Comparison of ENCODE assay signal across 7 cellular contexts in genomic region chr19:5369962-5370367, GRCh38.
A peak's percentile ranks its signal among the peaks of the same experiment; 100 is the strongest.
DNase-seq lines count a peak whose midpoint lies in the region; TF ChIP-seq lines count a peak whose summit lies in the region.

No MANE protein-coding gene starts in this region.

- H3K9ac ChIP-seq in MM.1S (ENCODE audit: low read length), result no peak overlapping the region

- no peak overlapping the region for H3K27ac ChIP-seq in MM.1S (ENCODE audit: low read length)

- TF ChIP-seq CTCF in GM10266 (IDR thresholded peaks at IDR 0.05; ENCODE audit: control insufficient read depth, insufficient read depth, low read depth, missing control alignments) (peak; percentile 61), MM.1S (IDR thresholded peaks at IDR 0.05; ENCODE audit: low read length) (peak; percentile 73)

- H3F3A ChIP-seq in MM.1S (ENCODE audit: insufficient read depth, low read length), result no peaks in the 10 kb centered on the region

- H3K27me3 ChIP-seq in MM.1S (replicated peaks; ENCODE audit: insufficient read depth, low read length), result peaks cover 37% of the 10 kb centered on the region

- H3K4me3 ChIP-seq in MM.1S (ENCODE audit: low read length), result no peak overlapping the region

- intact Hi-C loops in head of caudate nucleus (cut with DNase I), result no loop called here

- H3K9me3 ChIP-seq in MM.1S (replicated peaks; ENCODE audit: insufficient read depth, low read length), result no peaks in the 10 kb centered on the region

- H3K4me2 ChIP-seq in MM.1S (ENCODE audit: low read depth, low read length), result no peak overlapping the region

- H3K9me2 ChIP-seq in MM.1S (replicated peaks; ENCODE audit: insufficient read depth, low read length), result no peaks in the 10 kb centered on the region

- H3K36me3 ChIP-seq in MM.1S (replicated peaks; ENCODE audit: insufficient read depth, low read length), result no peaks in the 10 kb centered on the region

- no peaks in the 10 kb centered on the region for H4K20me1 ChIP-seq in MM.1S (ENCODE audit: insufficient read depth, low read length)

- no peaks in the 10 kb centered on the region for H3K79me2 ChIP-seq in MM.1S (ENCODE audit: low read length)

- H3K4me1 ChIP-seq in MM.1S (ENCODE audit: low read length), result no peaks in the 10 kb centered on the region

- H2AFZ ChIP-seq in MM.1S (ENCODE audit: low read length), result no peak overlapping the region

- DNase-seq in GM10266 (ENCODE audit: extremely low spot score), result peak; percentile 64
- DNase-seq in MM.1S, result peak; percentile 34
- DNase-seq in activated T-cell treated with anti-CD3 and anti-CD28 coated beads for 24 hours (ENCODE audit: low read depth), result peak; percentile 45
- peak in 39 of 42 donors; percentile 14 to 78 (median 40) for DNase-seq in head of caudate nucleus
- peak; percentile 46 to 61 (median 49) for DNase-seq in stimulated activated CD4-positive, alpha-beta T cell treated with anti-CD3 and anti-CD28 coated beads, Interleukin-12 subunit alpha, Interleukin-12 subunit beta, amount 100 ng/mL, for 48 hours (ENCODE audit: low read depth in 2 of 3, low spot score in 1 of 3)
- no peak for DNase-seq in NCI-H128 (lab: John Stamatoyannopoulos, UW; ENCODE audit: unreplicated experiment)
- no peak for DNase-seq in cerebellar nuclear complex (lab: John Stamatoyannopoulos, UW)

Comparison
In these comparisons a context has a peak if more than half of its experiments do, and no peak if none do; other contexts are left out.
1. DNase-seq: peak in GM10266 (single experiment), MM.1S (single experiment), activated T-cell treated with anti-CD3 and anti-CD28 coated beads for 24 hours (single experiment), head of caudate nucleus (39 of 42) and stimulated activated CD4-positive, alpha-beta T cell treated with anti-CD3 and anti-CD28 coated beads, Interleukin-12 subunit alpha, Interleukin-12 subunit beta, amount 100 ng/mL, for 48 hours (3 of 3); none in NCI-H128 (single experiment) and cerebellar nuclear complex (0 of 2).